In the genomic region with DNA sequence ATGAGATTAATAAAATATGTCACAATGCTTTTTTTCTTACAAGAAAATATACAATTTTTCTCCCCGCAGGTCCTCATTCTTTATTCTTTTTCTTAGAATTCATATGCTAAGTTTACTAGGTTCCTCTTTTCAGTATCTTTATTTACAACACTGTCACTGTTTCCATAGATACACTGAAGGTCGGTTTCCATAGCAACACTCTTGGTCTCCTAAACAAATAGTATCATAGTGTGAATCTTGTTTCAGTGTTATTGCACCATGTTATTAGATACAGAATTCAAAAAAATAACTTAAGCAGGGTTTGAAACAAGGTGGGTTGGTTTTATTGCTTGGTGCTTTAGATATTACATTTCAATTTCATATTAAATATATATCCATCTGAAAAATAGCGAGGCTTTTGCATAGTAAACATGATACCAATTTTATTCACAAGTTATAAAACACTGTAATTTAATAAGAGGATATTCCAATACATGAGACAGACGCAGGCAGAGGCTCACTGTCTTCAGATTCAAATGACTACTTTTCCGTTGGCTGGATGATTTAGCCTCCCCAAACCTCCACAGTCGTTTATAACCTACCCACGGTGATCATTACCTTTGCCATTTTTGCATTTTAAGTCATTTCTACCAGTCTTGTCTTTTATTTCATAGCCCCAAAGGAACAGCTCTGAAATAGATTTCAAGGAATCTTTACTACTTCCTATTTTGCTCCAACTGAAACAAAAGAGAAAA, we compare ENCODE assay signal across 8 cellular contexts.
DNase-seq lines count a peak whose midpoint lies in the region; ATAC-seq, FAIRE-seq and TF ChIP-seq lines count a peak whose summit lies in the region.

No MANE protein-coding gene starts in this region.

- no peaks in the 10 kb centered on the region for H3K9me3 Mint-ChIP-seq in activated CD4-positive, alpha-beta T cell treated with anti-CD3 and anti-CD28 coated beads for 36 hours (ENCODE audit: low read depth)
- no peaks in the 10 kb centered on the region for H3K9me3 Mint-ChIP-seq in activated naive CD8-positive, alpha-beta T cell (ENCODE audit: low read depth)

- no peaks in the 10 kb centered on the region for H3K9me3 ChIP-seq in keratinocyte (ENCODE audit: control insufficient read depth, low read depth, low read length)

- no peaks in the 10 kb centered on the region for H3K27me3 Mint-ChIP-seq in activated CD4-positive, alpha-beta T cell treated with anti-CD3 and anti-CD28 coated beads for 36 hours
- no peaks in the 10 kb centered on the region for H3K27me3 Mint-ChIP-seq in activated naive CD8-positive, alpha-beta T cell

- peak; percentile 27 for ATAC-seq in activated CD4-positive, alpha-beta T cell treated with anti-CD3 and anti-CD28 coated beads for 36 hours
- ATAC-seq in HG02588 (IDR thresholded peaks at IDR 0.05; ENCODE audit: unreplicated experiment): peak; percentile 56

- no peak overlapping the region for H3K4me2 ChIP-seq in keratinocyte (ENCODE audit: control insufficient read depth, extremely low read depth, insufficient read depth, low read depth, low read length)

- peaks cover 15% of the 10 kb centered on the region for H3K4me1 ChIP-seq in keratinocyte (ENCODE audit: control insufficient read depth, extremely low read depth, insufficient read depth, low read length)

- DNase-seq in activated CD4-positive, alpha-beta T cell treated with anti-CD3 and anti-CD28 coated beads for 36 hours: no peak
- DNase-seq in activated CD4-positive, alpha-beta T cell treated with anti-CD3 and anti-CD28 coated beads, Interleukin-2, amount 50 U/mL, for 48 hours: no peak
- DNase-seq in NCI-H1092 (lab: John Stamatoyannopoulos, UW) (peak; percentile 2), keratinocyte (ENCODE audit: low read depth, low spot score) (no peak), HTR-8/SVneo (ENCODE audit: insufficient read length, low spot score) (no peak), epidermal melanocyte (ENCODE audit: insufficient read length, low spot score) (no peak)

- no peaks in the 10 kb centered on the region for H3K9me1 ChIP-seq in keratinocyte (ENCODE audit: control insufficient read depth, extremely low read depth, insufficient read depth, low read length)

- H3K36me3 ChIP-seq in keratinocyte (ENCODE audit: control insufficient read depth in 2 of 2, extremely low read depth in 1 of 2, insufficient read depth in 2 of 2, low read length in 2 of 2): no peaks in the 10 kb centered on the region

- peaks cover 2% of the 10 kb centered on the region for H3K36me3 Mint-ChIP-seq in activated CD4-positive, alpha-beta T cell treated with anti-CD3 and anti-CD28 coated beads for 36 hours (ENCODE audit: low read depth)
- no peaks in the 10 kb centered on the region for H3K36me3 Mint-ChIP-seq in activated naive CD8-positive, alpha-beta T cell

- peak overlapping the region; percentile 15 for H3K4me3 Mint-ChIP-seq in activated CD4-positive, alpha-beta T cell treated with anti-CD3 and anti-CD28 coated beads for 36 hours
- peak overlapping the region; percentile 44 for H3K4me3 Mint-ChIP-seq in activated naive CD8-positive, alpha-beta T cell

- FAIRE-seq in keratinocyte (lab: Jason Lieb, UNC): no peak
- FAIRE-seq in HTR-8/SVneo (lab: Jason Lieb, UNC): no peak

- H3K79me2 ChIP-seq in keratinocyte (ENCODE audit: control insufficient read depth, insufficient read depth, low read length): no peaks in the 10 kb centered on the region

- H3K4me3 ChIP-seq in keratinocyte (ENCODE audit: control insufficient read depth in 2 of 3, extremely low read depth in 1 of 3, insufficient read depth in 2 of 3, low read depth in 1 of 3, low read length in 3 of 3): no peak overlapping the region

- H2AFZ ChIP-seq in keratinocyte (ENCODE audit: control insufficient read depth, low read length): peak overlapping the region; percentile 47

- peak overlapping the region; percentile 89 for H3K27ac Mint-ChIP-seq in activated CD4-positive, alpha-beta T cell treated with anti-CD3 and anti-CD28 coated beads for 36 hours
- H3K27ac Mint-ChIP-seq in activated naive CD8-positive, alpha-beta T cell: peak overlapping the region; percentile 78

- H3K27ac ChIP-seq in keratinocyte (ENCODE audit: control insufficient read depth, insufficient read depth, low read length): peak overlapping the region; percentile 60

- intact Hi-C loops in activated CD4-positive, alpha-beta T cell treated with anti-CD3 and anti-CD28 coated beads for 36 hours (cut with DNase I, micrococcal nuclease): loop anchor here (1.0 to 10.0 kb wide), 5 partner anchors 27 to 779 kb away; partner anchors contain the start of gene KLF6 (in 1 of the 2)

- CTCF ChIA-PET in activated CD4-positive, alpha-beta T cell treated with anti-CD3 and anti-CD28 coated beads for 36 hours (lab: Charles Lee): interaction anchor here (1.4 kb wide), 1 partner anchor 89 kb away, joined by 3 read pairs; the partner anchor contains the start of gene KLF6

- H4K20me1 ChIP-seq in keratinocyte (ENCODE audit: control insufficient read depth, extremely low read depth, insufficient read depth, low read length): no peaks in the 10 kb centered on the region

- H3K9ac ChIP-seq in keratinocyte (ENCODE audit: control insufficient read depth, extremely low read depth, insufficient read depth, low read length): peak overlapping the region; percentile 40

- dilution Hi-C loops in keratinocyte (cut with MboI; ENCODE audit: extremely low pct_ligation_motif_present, low sequenced_read_pairs): no loop called here

- TF ChIP-seq CTCF in keratinocyte (optimal IDR thresholded peaks at IDR 0.05 in 1 of 3, IDR thresholded peaks at IDR 0.05 in 1 of 3, conservative IDR thresholded peaks at IDR 0.05 in 1 of 3; ENCODE audit: extremely low read depth in 1 of 3, insufficient read depth in 2 of 3, low read length in 3 of 3): no peak

- H3K27me3 ChIP-seq in keratinocyte (ENCODE audit: control insufficient read depth, extremely low read depth, insufficient read depth, low read length): no peaks in the 10 kb centered on the region

- POLR2A ChIA-PET in activated CD4-positive, alpha-beta T cell treated with anti-CD3 and anti-CD28 coated beads for 36 hours (lab: Charles Lee): interaction anchor here (1.5 to 2.4 kb wide), 3 partner anchors 8 to 68 kb away, joined by 5 to 17 read pairs (median 8); no protein-coding TSS in a partner anchor

- H3K4me1 Mint-ChIP-seq in activated CD4-positive, alpha-beta T cell treated with anti-CD3 and anti-CD28 coated beads for 36 hours: peaks cover 65% of the 10 kb centered on the region
- H3K4me1 Mint-ChIP-seq in activated naive CD8-positive, alpha-beta T cell (ENCODE audit: low read depth): peaks cover 53% of the 10 kb centered on the region
